ENCODE assay signal across 27 cellular contexts in genomic region chr5:38340961-38341500, GRCh38.
"Had no signal": no experiment of that assay in that cellular context is flagged by ENCODE, and none has a peak within 500 bp of the region (broad histone marks: within the 10 kb centered on the region; RNA-seq: fewer than 3 reads in every experiment).

No MANE protein-coding gene starts in this region.

- H3K4me3 ChIP-seq: body of pancreas, cardiac muscle cell, esophagus muscularis mucosa, gastrocnemius medialis, left ventricle myocardium inferior, lung, upper lobe of left lung had no signal

- H3K36me3 ChIP-seq: cardiac muscle cell, esophagus muscularis mucosa, gastrocnemius medialis, left ventricle myocardium inferior, neutrophil, upper lobe of left lung had no signal

- H3K27ac ChIP-seq: body of pancreas, cardiac muscle cell, esophagus muscularis mucosa, gastrocnemius medialis, left ventricle myocardium inferior, neutrophil, upper lobe of left lung had no signal

- ATAC-seq: activated CD4-positive, alpha-beta T cell treated with anti-CD3 and anti-CD28 coated beads for 36 hours; body of pancreas; gastrocnemius medialis; sciatic nerve; stimulated activated effector memory CD8-positive, alpha-beta T cell treated with anti-CD3 and anti-CD28 coated beads, Interleukin-12 subunit alpha, Interleukin-12 subunit beta, amount 100 ng/mL, for 72 hours had no signal

- H3K27me3 ChIP-seq: body of pancreas, cardiac muscle cell, gastrocnemius medialis, neutrophil, upper lobe of left lung had no signal

- H3K4me1 Mint-ChIP-seq: activated CD4-positive, alpha-beta T cell treated with anti-CD3 and anti-CD28 coated beads for 36 hours; nephron; stimulated activated effector memory CD8-positive, alpha-beta T cell treated with anti-CD3 and anti-CD28 coated beads, Interleukin-12 subunit alpha, Interleukin-12 subunit beta, amount 100 ng/mL, for 72 hours had no signal

- H3K36me3 Mint-ChIP-seq: activated naive CD8-positive, alpha-beta T cell; stimulated activated effector memory CD8-positive, alpha-beta T cell treated with anti-CD3 and anti-CD28 coated beads, Interleukin-12 subunit alpha, Interleukin-12 subunit beta, amount 100 ng/mL, for 72 hours had no signal

- H3K9me3 ChIP-seq: body of pancreas, esophagus muscularis mucosa, gastrocnemius medialis, left ventricle myocardium inferior, neutrophil, upper lobe of left lung had no signal

- H3K27ac Mint-ChIP-seq: activated CD4-positive, alpha-beta T cell treated with anti-CD3 and anti-CD28 coated beads for 36 hours; activated naive CD8-positive, alpha-beta T cell; nephron; stimulated activated effector memory CD8-positive, alpha-beta T cell treated with anti-CD3 and anti-CD28 coated beads, Interleukin-12 subunit alpha, Interleukin-12 subunit beta, amount 100 ng/mL, for 72 hours; stimulated activated naive CD8-positive, alpha-beta T cell treated with anti-CD3 and anti-CD28 coated beads, Interleukin-15, Interleukin-2, amounts not matched to agents 100 ng/mL and 50 ng/mL, for 24 hours had no signal

- H3K4me1 ChIP-seq: body of pancreas, esophagus muscularis mucosa, gastrocnemius medialis, upper lobe of left lung had no signal

- H3K4me3 Mint-ChIP-seq: activated CD4-positive, alpha-beta T cell treated with anti-CD3 and anti-CD28 coated beads for 36 hours; activated naive CD8-positive, alpha-beta T cell; nephron; stimulated activated effector memory CD8-positive, alpha-beta T cell treated with anti-CD3 and anti-CD28 coated beads, Interleukin-12 subunit alpha, Interleukin-12 subunit beta, amount 100 ng/mL, for 72 hours; stimulated activated naive CD8-positive, alpha-beta T cell treated with anti-CD3 and anti-CD28 coated beads, Interleukin-15, Interleukin-2, amounts not matched to agents 100 ng/mL and 50 ng/mL, for 24 hours had no signal

- H3K9me3 Mint-ChIP-seq: nephron; stimulated activated effector memory CD8-positive, alpha-beta T cell treated with anti-CD3 and anti-CD28 coated beads, Interleukin-12 subunit alpha, Interleukin-12 subunit beta, amount 100 ng/mL, for 72 hours; stimulated activated naive CD8-positive, alpha-beta T cell treated with anti-CD3 and anti-CD28 coated beads, Interleukin-15, Interleukin-2, amounts not matched to agents 100 ng/mL and 50 ng/mL, for 24 hours had no signal

- DNase-seq: activated CD4-positive, alpha-beta T cell treated with anti-CD3 and anti-CD28 coated beads for 36 hours; activated CD4-positive, alpha-beta T cell treated with anti-CD3 and anti-CD28 coated beads, Interleukin-2, amount 50 U/mL, for 4 hours; activated CD4-positive, CD25-positive, alpha-beta regulatory T cell; activated CD8-positive, alpha-beta memory T cell treated with anti-CD3 and anti-CD28 coated beads for 24 hours; activated effector memory CD4-positive, alpha-beta T cell treated with Interleukin-2 at 50 U/mL for 16 hours; activated naive CD4-positive, alpha-beta T cell treated with Interleukin-2 at 50 U/mL for 16 hours; anterior cingulate cortex; body of pancreas; cortex of kidney; gastrocnemius medialis; head of caudate nucleus; hippocampal formation; kidney; left ventricle myocardium inferior; small intestine; stimulated activated CD4-positive, alpha-beta T cell treated with anti-CD3 and anti-CD28 coated beads, Interleukin-4, amount 100 ng/mL, for 24 hours; T-helper 1 cell; upper lobe of left lung had no signal
